In genomic region chr19:756232-756631, GRCh38 we compare ENCODE assay signal across 10 cellular contexts. TPM values are rescaled to one million over a fixed set of nuclear protein-coding genes. Genes with fewer than 3 reads are reported as not detected.
DNase-seq lines count a peak whose midpoint lies in the region; ATAC-seq and TF ChIP-seq lines count a peak whose summit lies in the region.
"Had no signal": no experiment of that assay in that cellular context is flagged by ENCODE, and none has a peak within 500 bp of the region (broad histone marks: within the 10 kb centered on the region; RNA-seq: fewer than 3 reads in every experiment).

No MANE protein-coding gene starts in this region.

- intact Hi-C loops in sigmoid colon (cut with DNase I) = no loop called here

- peaks cover 0 to 9% (median 2%) of the 10 kb centered on the region in 4 donors for H3K9me3 ChIP-seq in sigmoid colon

- no peak overlapping the region for H3K27ac ChIP-seq in sigmoid colon

- no peaks in the 10 kb centered on the region for H3K4me1 ChIP-seq in sigmoid colon

- peaks cover 0 to 17% (median 2%) of the 10 kb centered on the region in 3 donors for H3K27me3 ChIP-seq in sigmoid colon

- no peaks in the 10 kb centered on the region for H3K36me3 Mint-ChIP-seq in activated naive CD8-positive, alpha-beta T cell treated with anti-CD3 and anti-CD28 coated beads, Interleukin-2, amount 50 U/mL, for 24 hours (ENCODE audit: low read depth)

- TF ChIP-seq POLR2A in sigmoid colon (IDR thresholded peaks at IDR 0.05) = no peak

- H3K36me3 ChIP-seq in sigmoid colon = no peaks in the 10 kb centered on the region

- H3K27ac Mint-ChIP-seq in activated naive CD8-positive, alpha-beta T cell treated with anti-CD3 and anti-CD28 coated beads, Interleukin-2, amount 50 U/mL, for 24 hours = no peak overlapping the region
- H3K27ac Mint-ChIP-seq: T-helper 1 cell treated with Interleukin-12 subunit alpha and Interleukin-12 subunit beta and Interleukin-4 antibody, amounts not matched to agents 30 μg/mL and 1 μg/mL, for 36 hours had no signal

- no peak for TF ChIP-seq CTCF in sigmoid colon (IDR thresholded peaks at IDR 0.05)

- H3K27me3 Mint-ChIP-seq in activated naive CD8-positive, alpha-beta T cell treated with anti-CD3 and anti-CD28 coated beads, Interleukin-2, amount 50 U/mL, for 24 hours = peaks cover 2% of the 10 kb centered on the region

- no peak for TF ChIP-seq EP300 in sigmoid colon (IDR thresholded peaks at IDR 0.05)

- no peaks in the 10 kb centered on the region for H3K4me1 Mint-ChIP-seq in activated naive CD8-positive, alpha-beta T cell treated with anti-CD3 and anti-CD28 coated beads, Interleukin-2, amount 50 U/mL, for 24 hours

- in situ Hi-C loops in G401 (cut with HindIII; ENCODE audit: low sequenced_read_pairs) = no loop called here

- H3K4me3 ChIP-seq in sigmoid colon = no peak overlapping the region

- no peak overlapping the region for H3K4me3 Mint-ChIP-seq in activated naive CD8-positive, alpha-beta T cell treated with anti-CD3 and anti-CD28 coated beads, Interleukin-2, amount 50 U/mL, for 24 hours
- H3K4me3 Mint-ChIP-seq: T-helper 1 cell treated with Interleukin-12 subunit alpha and Interleukin-12 subunit beta and Interleukin-4 antibody, amounts not matched to agents 30 μg/mL and 1 μg/mL, for 36 hours had no signal

- peaks cover 4% of the 10 kb centered on the region for H3K9me3 Mint-ChIP-seq in activated naive CD8-positive, alpha-beta T cell treated with anti-CD3 and anti-CD28 coated beads, Interleukin-2, amount 50 U/mL, for 24 hours

- ATAC-seq in activated naive CD8-positive, alpha-beta T cell treated with anti-CD3 and anti-CD28 coated beads, Interleukin-2, amount 50 U/mL, for 24 hours = peak; percentile 81

- DNase-seq in G401 (ENCODE audit: low spot score) = peak; percentile 8
- peak; percentile 67 for DNase-seq in LHCN-M2 (ENCODE audit: low read depth)
- peak; percentile 11 for DNase-seq in activated naive CD8-positive, alpha-beta T cell treated with anti-CD3 and anti-CD28 coated beads, Interleukin-2, amount 50 U/mL, for 24 hours
- peak; percentile 29 for DNase-seq in myocyte (ENCODE audit: low read depth)
- no peak for DNase-seq in sigmoid colon
- DNase-seq in cerebellum (ENCODE audit: low spot score) = no peak
- no peak for DNase-seq in NCI-H345 treated with DMSO at 0.1 percent for 48 hours (lab: John Stamatoyannopoulos, UW; ENCODE audit: unreplicated experiment)
- DNase-seq: NCI-H1417 had no signal

RNA-seq across cellular contexts. Expression of gene MISP, which starts 5.3 kb away (rescaled TPM):
- total RNA-seq in G401 (2014; rRNA removed; shearing (Covaris generic)) = 1.2 and 2.8 TPM in 2 replicates
- total RNA-seq in LHCN-M2 (2014; rRNA removed) (0.46 and 0.58 TPM in 2 replicates), myocyte (2.3 and 2.9 TPM in 2 replicates), sigmoid colon (under 1 TPM in 1 of 4 donors, not detected in 3; 0.36 TPM), cerebellum (0.18 TPM)
- 1.1 TPM for polyA plus RNA-seq in LHCN-M2 (2012)
- polyA plus RNA-seq in myocyte (2012) = 3.3 TPM
- 100 to 1,000 TPM; 266 to 456 (median 311) TPM for polyA plus RNA-seq in sigmoid colon

RNA-seq across cellular contexts. Expression of gene PTBP1, which starts 41.0 kb away (rescaled TPM):
- 273 and 361 TPM in 2 replicates for total RNA-seq in G401 (2014; rRNA removed; shearing (Covaris generic))
- total RNA-seq in LHCN-M2 (2014; rRNA removed) = 425 and 475 TPM in 2 replicates
- 609 TPM for polyA plus RNA-seq in LHCN-M2 (2012)
- 89.0 and 105 TPM in 2 replicates for total RNA-seq in myocyte
- 354 TPM for polyA plus RNA-seq in myocyte (2012)
- total RNA-seq in sigmoid colon = 10 to 100 TPM; 53.8 to 94.5 (median 71.7) TPM
- polyA plus RNA-seq in sigmoid colon = 100 to 1,000 TPM in 2 of 3 donors, 10 to 100 TPM in 1; 78.7 to 154 (median 101) TPM
- 60.0 TPM for total RNA-seq in cerebellum

RNA-seq across cellular contexts. Expression of gene PALM, which starts 47.5 kb away (rescaled TPM):
- 30.0 and 49.6 TPM in 2 replicates for total RNA-seq in G401 (2014; rRNA removed; shearing (Covaris generic))
- total RNA-seq in LHCN-M2 (2014; rRNA removed) (2.2 and 2.3 TPM in 2 replicates), myocyte (4.8 and 7.8 TPM in 2 replicates), sigmoid colon (10 to 100 TPM; 30.4 to 91.4 (median 35.9) TPM), cerebellum (44.6 TPM)
- 16.1 TPM for polyA plus RNA-seq in LHCN-M2 (2012)
- polyA plus RNA-seq in myocyte (2012) = 90.6 TPM
- polyA plus RNA-seq in sigmoid colon = 10 to 100 TPM in 2 of 3 donors, 1 to 10 TPM in 1; 3.0 to 21.0 (median 12.5) TPM
- polyA plus RNA-seq: keratinocyte had no signal

Comparison
In these comparisons a context has a peak if more than half of its experiments do, and no peak if none do; other contexts are left out.
1. DNase-seq: peak in G401 (single experiment), LHCN-M2 (single experiment), activated naive CD8-positive, alpha-beta T cell treated with anti-CD3 and anti-CD28 coated beads, Interleukin-2, amount 50 U/mL, for 24 hours (single experiment) and myocyte (single experiment); none in sigmoid colon (single experiment), cerebellum (single experiment) and NCI-H345 treated with DMSO at 0.1 percent for 48 hours (single experiment).